2 cellular contexts compared by ENCODE assay signal in genomic region chr3:143139786-143140185, GRCh38.
TF ChIP-seq lines count a peak whose summit lies in the region.

No MANE protein-coding gene starts in this region.

TF ChIP-seq in liver, 16 proteins besides CTCF, POLR2A, EP300 and RAD21:
- TF ChIP-seq JUND (IDR thresholded peaks at IDR 0.05) (no peak), NR2F2 (IDR thresholded peaks at IDR 0.05) (peak; percentile 53)

TF ChIP-seq in HepG2, 621 proteins besides CTCF, POLR2A, EP300 and RAD21:
- TF ChIP-seq KLF9 (CRISPR knock-in tag; IDR thresholded peaks at IDR 0.05; ENCODE audit: low read depth) (no peak), PHF20 (CRISPR knock-in tag; IDR thresholded peaks at IDR 0.05) (no peak), ZNF841 (CRISPR knock-in tag; IDR thresholded peaks at IDR 0.05; ENCODE audit: borderline replicate concordance) (no peak), ZSCAN22 (CRISPR knock-in tag; IDR thresholded peaks at IDR 0.05) (no peak), AHDC1 (CRISPR knock-in tag; IDR thresholded peaks at IDR 0.05; ENCODE audit: borderline replicate concordance) (no peak), HMGA1 (CRISPR knock-in tag; conservative IDR thresholded peaks at IDR 0.05) (no peak), ASH2L (IDR thresholded peaks at IDR 0.05; ENCODE audit: insufficient read length, low read depth, low read length) (no peak), ZNF318 (CRISPR knock-in tag; IDR thresholded peaks at IDR 0.05) (no peak), RFX3 (CRISPR knock-in tag; IDR thresholded peaks at IDR 0.05) (no peak), GPN1 (CRISPR knock-in tag; IDR thresholded peaks at IDR 0.05; ENCODE audit: borderline replicate concordance) (no peak), FOXA3 (CRISPR knock-in tag; IDR thresholded peaks at IDR 0.05) (no peak), ZSCAN25 (CRISPR knock-in tag; IDR thresholded peaks at IDR 0.05) (no peak), ZNF788 (CRISPR knock-in tag; IDR thresholded peaks at IDR 0.05; ENCODE audit: borderline replicate concordance) (no peak), ZNF746 (CRISPR knock-in tag; IDR thresholded peaks at IDR 0.05) (no peak), ATF7-NPFF (CRISPR knock-in tag; IDR thresholded peaks at IDR 0.05; ENCODE audit: low read depth) (no peak), MXD4 (CRISPR knock-in tag; IDR thresholded peaks at IDR 0.05) (no peak), RFXANK (CRISPR knock-in tag; IDR thresholded peaks at IDR 0.05) (no peak), RBM39 (IDR thresholded peaks at IDR 0.05; ENCODE audit: low read depth, low read length, poor library complexity, severe bottlenecking) (no peak), ZMYM4 (CRISPR knock-in tag; IDR thresholded peaks at IDR 0.05) (no peak), CHD4 (IDR thresholded peaks at IDR 0.05; ENCODE audit: borderline replicate concordance, low read length) (no peak)
TF ChIP-seq in HepG2: peak in this region for 0.
